ENCODE assay signal across 1 cellular context in the genomic region with DNA sequence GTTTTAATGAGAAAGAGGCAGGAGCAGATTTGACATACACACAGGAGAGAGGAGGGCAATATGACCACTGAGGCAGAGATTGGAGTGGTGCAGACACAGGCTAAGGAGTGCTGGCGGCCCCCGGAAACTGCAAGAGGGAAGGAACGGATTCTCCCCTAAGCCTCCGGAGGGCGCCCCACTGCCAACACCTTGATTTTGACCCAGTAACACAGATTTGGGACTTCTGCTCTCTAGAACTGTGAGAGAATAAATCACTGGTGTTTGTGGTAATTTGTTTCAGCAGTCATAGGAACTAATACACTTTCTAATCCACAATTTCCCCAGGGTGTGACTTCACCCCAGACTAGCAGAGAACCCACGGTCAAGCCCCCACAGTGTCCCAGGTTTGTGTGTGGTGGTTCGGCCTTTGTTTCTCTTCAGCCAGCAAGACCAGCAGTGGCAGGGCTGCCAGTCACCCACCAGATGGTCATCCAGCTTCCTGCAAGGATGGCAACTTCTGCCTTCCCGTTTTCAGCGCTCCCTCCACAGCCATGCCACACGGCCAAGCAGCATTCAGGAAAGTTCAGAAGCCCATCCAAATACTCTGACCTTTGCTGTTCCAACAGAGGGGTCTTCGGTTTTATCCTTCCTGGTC.
TF ChIP-seq lines count a peak whose summit lies in the region.

No MANE protein-coding gene starts in this region.

TF ChIP-seq in WTC11, 78 proteins besides CTCF, POLR2A, EP300 and RAD21 (continued from another document):
- TF ChIP-seq, protein P1, sequence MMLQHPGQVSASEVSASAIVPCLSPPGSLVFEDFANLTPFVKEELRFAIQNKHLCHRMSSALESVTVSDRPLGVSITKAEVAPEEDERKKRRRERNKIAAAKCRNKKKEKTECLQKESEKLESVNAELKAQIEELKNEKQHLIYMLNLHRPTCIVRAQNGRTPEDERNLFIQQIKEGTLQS (CRISPR knock-in tag; conservative IDR thresholded peaks at IDR 0.05) = no peak
- TF ChIP-seq, protein P2, sequence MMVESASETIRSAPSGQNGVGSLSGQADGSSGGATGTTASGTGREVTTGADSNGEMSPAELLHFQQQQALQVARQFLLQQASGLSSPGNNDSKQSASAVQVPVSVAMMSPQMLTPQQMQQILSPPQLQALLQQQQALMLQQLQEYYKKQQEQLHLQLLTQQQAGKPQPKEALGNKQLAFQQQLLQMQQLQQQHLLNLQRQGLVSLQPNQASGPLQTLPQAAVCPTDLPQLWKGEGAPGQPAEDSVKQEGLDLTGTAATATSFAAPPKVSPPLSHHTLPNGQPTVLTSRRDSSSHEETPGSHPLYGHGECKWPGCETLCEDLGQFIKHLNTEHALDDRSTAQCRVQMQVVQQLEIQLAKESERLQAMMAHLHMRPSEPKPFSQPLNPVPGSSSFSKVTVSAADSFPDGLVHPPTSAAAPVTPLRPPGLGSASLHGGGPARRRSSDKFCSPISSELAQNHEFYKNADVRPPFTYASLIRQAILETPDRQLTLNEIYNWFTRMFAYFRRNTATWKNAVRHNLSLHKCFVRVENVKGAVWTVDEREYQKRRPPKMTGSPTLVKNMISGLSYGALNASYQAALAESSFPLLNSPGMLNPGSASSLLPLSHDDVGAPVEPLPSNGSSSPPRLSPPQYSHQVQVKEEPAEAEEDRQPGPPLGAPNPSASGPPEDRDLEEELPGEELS (CRISPR knock-in tag; IDR thresholded peaks at IDR 0.05) = no peak
- TF ChIP-seq TP53 (CRISPR knock-in tag; IDR thresholded peaks at IDR 0.05) (no peak), EMX1 (CRISPR knock-in tag; IDR thresholded peaks at IDR 0.05) (no peak), OVOL2 (CRISPR knock-in tag; IDR thresholded peaks at IDR 0.05; ENCODE audit: borderline replicate concordance) (no peak)
